10 cellular contexts compared by ENCODE assay signal in genomic region chr18:48913201-48913600, GRCh38.
A peak's percentile ranks its signal among the peaks of the same experiment; 100 is the strongest.
DNase-seq lines count a peak whose midpoint lies in the region; ATAC-seq and TF ChIP-seq lines count a peak whose summit lies in the region.
"Had no signal": no experiment of that assay in that cellular context is flagged by ENCODE, and none has a peak within 500 bp of the region (broad histone marks: within the 10 kb centered on the region; RNA-seq: fewer than 3 reads in every experiment).

No MANE protein-coding gene starts in this region.

- ATAC-seq in HG03439 (IDR thresholded peaks at IDR 0.05; ENCODE audit: unreplicated experiment), result no peak
- no peak for ATAC-seq in HG02678 (IDR thresholded peaks at IDR 0.05; ENCODE audit: unreplicated experiment)

- no peaks in the 10 kb centered on the region for H3K36me3 ChIP-seq in WERI-Rb-1

- H3K4me3 ChIP-seq in WERI-Rb-1 (ENCODE audit: low read depth, low read length), result no peak overlapping the region
- H3K4me3 ChIP-seq in coronary artery, result no peak overlapping the region

- no peaks in the 10 kb centered on the region for H3K9me3 ChIP-seq in WERI-Rb-1 (ENCODE audit: severe bottlenecking)

- H3K27ac ChIP-seq in WERI-Rb-1 (no peak overlapping the region), coronary artery (no peak overlapping the region)

- TF ChIP-seq CTCF in WERI-Rb-1 (IDR thresholded peaks at IDR 0.05; ENCODE audit: low read depth, low read length) (peak; percentile 49; the same call in 1 of the 2 replicates), coronary artery (IDR thresholded peaks at IDR 0.05) (no peak)

- H3K27me3 ChIP-seq in WERI-Rb-1 (ENCODE audit: insufficient read depth, low read depth, severe bottlenecking), result no peaks in the 10 kb centered on the region

- peak; percentile 12 for DNase-seq in NCI-H2029 (lab: John Stamatoyannopoulos, UW)
- no peak for DNase-seq in NCI-H2029 treated with DMSO at 0.1 percent for 48 hours (lab: John Stamatoyannopoulos, UW)
- DNase-seq in WERI-Rb-1, result no peak
- DNase-seq in coronary artery (ENCODE audit: low spot score), result peak; percentile 54
- DNase-seq in stimulated activated CD4-positive, alpha-beta T cell treated with anti-CD3 and anti-CD28 coated beads, TNF-alpha, amount 100 ng/mL, for 1 hour (ENCODE audit: low read depth in 3 of 3, low spot score in 1 of 3), result peak in 2 of 3 donors; percentile 31 to 35
- no peak for DNase-seq in NCI-H2081 treated with DMSO at 0.1 percent for 48 hours (lab: John Stamatoyannopoulos, UW)
- DNase-seq: ACHN, NCI-H1436 treated with DMSO at 0.1 percent for 48 hours had no signal

Comparison
In these comparisons a context has a peak if more than half of its experiments do, and no peak if none do; other contexts are left out.
1. DNase-seq: peak in NCI-H2029 (single experiment), coronary artery (single experiment) and stimulated activated CD4-positive, alpha-beta T cell treated with anti-CD3 and anti-CD28 coated beads, TNF-alpha, amount 100 ng/mL, for 1 hour (2 of 3); none in NCI-H2029 treated with DMSO at 0.1 percent for 48 hours (single experiment), WERI-Rb-1 (single experiment) and NCI-H2081 treated with DMSO at 0.1 percent for 48 hours (single experiment).